Comparison of ENCODE assay signal across 37 cellular contexts in genomic region chr16:47834485-47835024, GRCh38.
"Had no signal": no experiment of that assay in that cellular context is flagged by ENCODE, and none has a peak within 500 bp of the region (broad histone marks: within the 10 kb centered on the region; RNA-seq: fewer than 3 reads in every experiment).

No MANE protein-coding gene starts in this region.

- H3K27ac Mint-ChIP-seq: activated CD4-positive, alpha-beta memory T cell treated with anti-CD3 and anti-CD28 coated beads, Interleukin-2, amount 10 ng/mL, durations not matched to agents 7 days and 5 days; activated CD4-positive, alpha-beta T cell treated with anti-CD3 and anti-CD28 coated beads for 36 hours; activated CD4-positive, alpha-beta T cell treated with anti-CD3 and anti-CD28 coated beads, Interleukin-2, amount 10 ng/mL, durations not matched to agents 7 days and 5 days; activated CD8-positive, alpha-beta memory T cell treated with anti-CD3 and anti-CD28 coated beads, Interleukin-2, amount 10 ng/mL, durations not matched to agents 7 days and 5 days; activated CD8-positive, alpha-beta T cell treated with anti-CD3 and anti-CD28 coated beads, Interleukin-2, amount 10 ng/mL, durations not matched to agents 7 days and 5 days; activated naive CD4-positive, alpha-beta T cell treated with anti-CD3 and anti-CD28 coated beads, Interleukin-2, amount 10 ng/mL, durations not matched to agents 7 days and 5 days; activated naive CD4-positive, alpha-beta T cell treated with anti-CD3 and anti-CD28 coated beads, Interleukin-2, amount 50 U/mL, for 24 hours; activated naive CD8-positive, alpha-beta T cell; activated naive CD8-positive, alpha-beta T cell treated with anti-CD3 and anti-CD28 coated beads, Interleukin-2, amount 10 ng/mL, durations not matched to agents 7 days and 5 days; activated naive CD8-positive, alpha-beta T cell treated with anti-CD3 and anti-CD28 coated beads, Interleukin-2, amount 50 U/mL, for 24 hours; activated T-cell treated with anti-CD3 and anti-CD28 coated beads, Interleukin-2, amount 50 U/mL, for 24 hours; activated T-helper 2 cell treated with anti-CD3 and anti-CD28 coated beads, Interferon-gamma antibody, Interleukin-2, Interleukin-4, amounts not matched to agents 10 μg/mL and 5 μg/mL and 100 μg/mL, durations not matched to agents 14 hours and 24 hours and 36 hours; T-helper 1 cell treated with Interleukin-12 subunit alpha and Interleukin-12 subunit beta and Interleukin-4 antibody, amounts not matched to agents 30 μg/mL and 1 μg/mL, for 36 hours; T-helper 2 cell treated with Interferon-gamma antibody and Interleukin-4, amounts not matched to agents 5 μg/mL and 100 μg/mL, for 36 hours; WTC11 had no signal

- H3K36me3 Mint-ChIP-seq: activated CD8-positive, alpha-beta memory T cell treated with anti-CD3 and anti-CD28 coated beads, Interleukin-2, amount 10 ng/mL, durations not matched to agents 7 days and 5 days; activated naive CD4-positive, alpha-beta T cell treated with anti-CD3 and anti-CD28 coated beads, Interleukin-2, amount 10 ng/mL, durations not matched to agents 7 days and 5 days; activated naive CD8-positive, alpha-beta T cell treated with anti-CD3 and anti-CD28 coated beads, Interleukin-2, amount 10 ng/mL, durations not matched to agents 7 days and 5 days had no signal

- H3K27me3 ChIP-seq: body of pancreas, brain microvascular endothelial cell, breast epithelium had no signal

- H3K27ac ChIP-seq: body of pancreas, brain microvascular endothelial cell, breast epithelium, WERI-Rb-1 had no signal

- DNase-seq: activated CD4-positive, alpha-beta memory T cell treated with anti-CD3 and anti-CD28 coated beads, Interleukin-2, amount 10 ng/mL, durations not matched to agents 7 days and 5 days; activated CD4-positive, alpha-beta T cell treated with anti-CD3 and anti-CD28 coated beads for 1 hour; activated CD4-positive, alpha-beta T cell treated with anti-CD3 and anti-CD28 coated beads for 36 hours; activated CD4-positive, alpha-beta T cell treated with anti-CD3 and anti-CD28 coated beads for 48 hours; activated CD4-positive, alpha-beta T cell treated with anti-CD3 and anti-CD28 coated beads, Interleukin-2, amount 10 ng/mL, durations not matched to agents 7 days and 5 days; activated CD4-positive, alpha-beta T cell treated with anti-CD3 and anti-CD28 coated beads, Interleukin-2, amount 50 U/mL, for 48 hours; activated CD4-positive, CD25-positive, alpha-beta regulatory T cell; activated CD8-positive, alpha-beta memory T cell treated with anti-CD3 and anti-CD28 coated beads for 24 hours; activated CD8-positive, alpha-beta memory T cell treated with anti-CD3 and anti-CD28 coated beads, Interleukin-2, amount 10 ng/mL, durations not matched to agents 7 days and 5 days; activated CD8-positive, alpha-beta memory T cell treated with anti-CD3 and anti-CD28 coated beads, Interleukin-2, amount 50 U/mL, for 48 hours; activated CD8-positive, alpha-beta T cell treated with anti-CD3 and anti-CD28 coated beads, Interleukin-2, amount 10 ng/mL, durations not matched to agents 7 days and 5 days; activated effector memory CD4-positive, alpha-beta T cell treated with Interleukin-2 at 50 U/mL for 16 hours; activated gamma-delta T cell; activated naive CD4-positive, alpha-beta T cell treated with anti-CD3 and anti-CD28 coated beads, Interleukin-2, amount 10 ng/mL, durations not matched to agents 7 days and 5 days; activated naive CD4-positive, alpha-beta T cell treated with Interleukin-2 at 50 U/mL for 16 hours; activated naive CD8-positive, alpha-beta T cell treated with anti-CD3 and anti-CD28 coated beads, Interleukin-2, amount 10 ng/mL, durations not matched to agents 7 days and 5 days; activated naive CD8-positive, alpha-beta T cell treated with anti-CD3 and anti-CD28 coated beads, Interleukin-2, amount 50 U/mL, for 24 hours; activated T-cell treated with anti-CD3 and anti-CD28 coated beads, Interleukin-2, amount 50 U/mL, for 24 hours; activated T-cell treated with anti-CD3 and anti-CD28 coated beads, Interleukin-2, amount 50 U/mL, for 48 hours; amniotic stem cell; aorta; body of pancreas; brain microvascular endothelial cell; cerebellar nuclear complex; T-helper 1 cell; T-helper 2 cell; T-helper 9 cell; WERI-Rb-1 had no signal

- H3K4me3 Mint-ChIP-seq: activated CD4-positive, alpha-beta memory T cell treated with anti-CD3 and anti-CD28 coated beads, Interleukin-2, amount 10 ng/mL, durations not matched to agents 7 days and 5 days; activated CD4-positive, alpha-beta T cell treated with anti-CD3 and anti-CD28 coated beads for 36 hours; activated CD4-positive, alpha-beta T cell treated with anti-CD3 and anti-CD28 coated beads, Interleukin-2, amount 10 ng/mL, durations not matched to agents 7 days and 5 days; activated CD8-positive, alpha-beta memory T cell treated with anti-CD3 and anti-CD28 coated beads, Interleukin-2, amount 10 ng/mL, durations not matched to agents 7 days and 5 days; activated CD8-positive, alpha-beta T cell treated with anti-CD3 and anti-CD28 coated beads, Interleukin-2, amount 10 ng/mL, durations not matched to agents 7 days and 5 days; activated naive CD4-positive, alpha-beta T cell treated with anti-CD3 and anti-CD28 coated beads, Interleukin-2, amount 10 ng/mL, durations not matched to agents 7 days and 5 days; activated naive CD4-positive, alpha-beta T cell treated with anti-CD3 and anti-CD28 coated beads, Interleukin-2, amount 50 U/mL, for 24 hours; activated naive CD8-positive, alpha-beta T cell; activated naive CD8-positive, alpha-beta T cell treated with anti-CD3 and anti-CD28 coated beads, Interleukin-2, amount 10 ng/mL, durations not matched to agents 7 days and 5 days; activated naive CD8-positive, alpha-beta T cell treated with anti-CD3 and anti-CD28 coated beads, Interleukin-2, amount 50 U/mL, for 24 hours; activated T-cell treated with anti-CD3 and anti-CD28 coated beads, Interleukin-2, amount 50 U/mL, for 24 hours; central memory CD8-positive, alpha-beta T cell; T-helper 1 cell treated with Interleukin-12 subunit alpha and Interleukin-12 subunit beta and Interleukin-4 antibody, amounts not matched to agents 30 μg/mL and 1 μg/mL, for 36 hours; T-helper 2 cell treated with Interferon-gamma antibody and Interleukin-4, amounts not matched to agents 5 μg/mL and 100 μg/mL, for 36 hours; WTC11 had no signal

- H3K4me3 ChIP-seq: body of pancreas, breast epithelium had no signal

- H3K4me1 Mint-ChIP-seq: activated CD4-positive, alpha-beta memory T cell treated with anti-CD3 and anti-CD28 coated beads, Interleukin-2, amount 10 ng/mL, durations not matched to agents 7 days and 5 days; activated CD4-positive, alpha-beta T cell treated with anti-CD3 and anti-CD28 coated beads for 36 hours; activated CD4-positive, alpha-beta T cell treated with anti-CD3 and anti-CD28 coated beads, Interleukin-2, amount 10 ng/mL, durations not matched to agents 7 days and 5 days; activated CD8-positive, alpha-beta memory T cell treated with anti-CD3 and anti-CD28 coated beads, Interleukin-2, amount 10 ng/mL, durations not matched to agents 7 days and 5 days; activated naive CD4-positive, alpha-beta T cell treated with anti-CD3 and anti-CD28 coated beads, Interleukin-2, amount 10 ng/mL, durations not matched to agents 7 days and 5 days; activated naive CD4-positive, alpha-beta T cell treated with anti-CD3 and anti-CD28 coated beads, Interleukin-2, amount 50 U/mL, for 24 hours; activated naive CD8-positive, alpha-beta T cell treated with anti-CD3 and anti-CD28 coated beads, Interleukin-2, amount 10 ng/mL, durations not matched to agents 7 days and 5 days; activated naive CD8-positive, alpha-beta T cell treated with anti-CD3 and anti-CD28 coated beads, Interleukin-2, amount 50 U/mL, for 24 hours; central memory CD8-positive, alpha-beta T cell; WTC11 had no signal

- ATAC-seq: activated CD4-positive, alpha-beta T cell treated with anti-CD3 and anti-CD28 coated beads for 36 hours; activated CD4-positive, CD25-positive, alpha-beta regulatory T cell treated with anti-CD3 and anti-CD28 coated beads, Interleukin-2, amount 50 U/mL, for 24 hours; activated CD8-positive, alpha-beta memory T cell treated with anti-CD3 and anti-CD28 coated beads, Interleukin-2, amount 10 ng/mL, durations not matched to agents 7 days and 5 days; activated CD8-positive, alpha-beta T cell treated with anti-CD3 and anti-CD28 coated beads, Interleukin-2, amount 10 ng/mL, durations not matched to agents 7 days and 5 days; activated naive CD8-positive, alpha-beta T cell treated with anti-CD3 and anti-CD28 coated beads, Interleukin-2, amount 50 U/mL, for 24 hours; body of pancreas; WTC11 had no signal

- H3K36me3 ChIP-seq: brain microvascular endothelial cell, breast epithelium, WERI-Rb-1 had no signal

- H3K27me3 Mint-ChIP-seq: activated CD4-positive, alpha-beta memory T cell treated with anti-CD3 and anti-CD28 coated beads, Interleukin-2, amount 10 ng/mL, durations not matched to agents 7 days and 5 days; activated CD4-positive, alpha-beta T cell treated with anti-CD3 and anti-CD28 coated beads, Interleukin-2, amount 10 ng/mL, durations not matched to agents 7 days and 5 days; activated CD8-positive, alpha-beta memory T cell treated with anti-CD3 and anti-CD28 coated beads, Interleukin-2, amount 10 ng/mL, durations not matched to agents 7 days and 5 days; activated naive CD4-positive, alpha-beta T cell treated with anti-CD3 and anti-CD28 coated beads, Interleukin-2, amount 10 ng/mL, durations not matched to agents 7 days and 5 days; activated naive CD8-positive, alpha-beta T cell treated with anti-CD3 and anti-CD28 coated beads, Interleukin-2, amount 10 ng/mL, durations not matched to agents 7 days and 5 days; activated T-cell treated with anti-CD3 and anti-CD28 coated beads, Interleukin-2, amount 50 U/mL, for 24 hours had no signal

- H3K4me1 ChIP-seq: body of pancreas, breast epithelium had no signal
